In genomic region chr1:40564506-40564905, GRCh38 we compare ENCODE assay signal across 27 cellular contexts.
"Had no signal": no experiment of that assay in that cellular context is flagged by ENCODE, and none has a peak within 500 bp of the region (broad histone marks: within the 10 kb centered on the region; RNA-seq: fewer than 3 reads in every experiment).

No MANE protein-coding gene starts in this region.

- ATAC-seq: activated CD4-positive, alpha-beta T cell treated with anti-CD3 and anti-CD28 coated beads for 36 hours; activated CD8-positive, alpha-beta memory T cell treated with anti-CD3 and anti-CD28 coated beads, Interleukin-2, amount 10 ng/mL, durations not matched to agents 7 days and 5 days; activated CD8-positive, alpha-beta T cell treated with anti-CD3 and anti-CD28 coated beads, Interleukin-2, amount 10 ng/mL, durations not matched to agents 7 days and 5 days; activated naive CD4-positive, alpha-beta T cell treated with anti-CD3 and anti-CD28 coated beads, Interleukin-2, amount 50 U/mL, for 72 hours; activated T-cell treated with anti-CD3 and anti-CD28 coated beads, Interleukin-2, amount 50 U/mL, for 72 hours; esophagus mucosa; T-helper 17 cell had no signal

- H3K4me3 ChIP-seq: coronary artery, dorsolateral prefrontal cortex had no signal

- H3K27ac ChIP-seq: brain microvascular endothelial cell, coronary artery, dorsolateral prefrontal cortex, WERI-Rb-1 had no signal

- H3K36me3 ChIP-seq: brain microvascular endothelial cell, WERI-Rb-1 had no signal

- DNase-seq: activated CD4-positive, alpha-beta memory T cell treated with anti-CD3 and anti-CD28 coated beads for 36 hours; activated CD4-positive, alpha-beta T cell treated with anti-CD3 and anti-CD28 coated beads for 36 hours; activated CD4-positive, alpha-beta T cell treated with anti-CD3 and anti-CD28 coated beads, Interleukin-2, amount 10 ng/mL, durations not matched to agents 24 days and 14 days; activated CD4-positive, CD25-positive, alpha-beta regulatory T cell; activated CD4-positive, CD25-positive, alpha-beta regulatory T cell treated with anti-CD3 and anti-CD28 coated beads, Interleukin-2, amount 50 U/mL, for 72 hours; activated CD8-positive, alpha-beta memory T cell treated with anti-CD3 and anti-CD28 coated beads, Interleukin-2, amount 10 ng/mL, durations not matched to agents 7 days and 5 days; activated CD8-positive, alpha-beta memory T cell treated with anti-CD3 and anti-CD28 coated beads, Interleukin-2, amount 50 U/mL, for 4 hours; activated CD8-positive, alpha-beta T cell treated with anti-CD3 and anti-CD28 coated beads, Interleukin-2, amount 10 ng/mL, durations not matched to agents 7 days and 5 days; activated gamma-delta T cell; activated naive CD4-positive, alpha-beta T cell; activated naive CD4-positive, alpha-beta T cell treated with anti-CD3 and anti-CD28 coated beads, Interleukin-2, amount 10 ng/mL, durations not matched to agents 7 days and 5 days; activated naive CD8-positive, alpha-beta T cell treated with anti-CD3 and anti-CD28 coated beads, Interleukin-2, amount 10 ng/mL, durations not matched to agents 7 days and 5 days; activated T-cell treated with anti-CD3 and anti-CD28 coated beads, Interleukin-2, amount 50 U/mL, for 1 hour; activated T-cell treated with anti-CD3 and anti-CD28 coated beads, Interleukin-2, amount 50 U/mL, for 72 hours; anterior cingulate cortex; brain microvascular endothelial cell; dorsolateral prefrontal cortex; effector memory CD4-positive, alpha-beta T cell; endodermal cell; foreskin fibroblast; T-helper 1 cell; T-helper 17 cell; T1000; WERI-Rb-1 had no signal

- H3K27me3 ChIP-seq: brain microvascular endothelial cell, dorsolateral prefrontal cortex had no signal
